ENCODE assay signal across 19 cellular contexts in the genomic region with DNA sequence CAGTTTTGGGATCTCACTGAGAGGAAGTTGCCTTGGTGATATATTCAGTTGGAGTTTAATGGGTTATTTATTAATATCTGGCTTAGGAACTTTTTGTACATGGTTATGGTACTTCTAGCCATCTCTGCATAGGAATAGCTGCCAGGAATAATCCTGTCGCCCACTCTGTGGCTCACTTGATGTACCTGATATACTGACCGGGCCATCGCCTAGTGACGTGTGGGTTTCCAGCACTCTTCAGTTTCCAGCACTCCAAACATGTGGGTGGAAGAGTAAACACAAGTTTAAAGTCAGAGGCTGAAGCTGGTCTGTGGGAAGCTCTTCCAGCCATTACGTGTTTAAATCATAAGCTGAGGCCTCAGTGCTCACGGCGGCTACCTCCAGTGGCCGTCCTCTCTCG.
"Had no signal": no experiment of that assay in that cellular context is flagged by ENCODE, and none has a peak within 500 bp of the region (broad histone marks: within the 10 kb centered on the region; RNA-seq: fewer than 3 reads in every experiment).

No MANE protein-coding gene starts in this region.

- H3K4me3 ChIP-seq: cardiac muscle cell, heart right ventricle, left ventricle myocardium inferior, spleen, thoracic aorta had no signal

- H3K27ac ChIP-seq: cardiac muscle cell, epithelial cell of prostate, heart right ventricle, left ventricle myocardium inferior, neutrophil, spleen, thoracic aorta had no signal

- H3K36me3 ChIP-seq: cardiac muscle cell, heart right ventricle, left ventricle myocardium inferior, neutrophil, spleen, thoracic aorta had no signal

- DNase-seq: activated CD4-positive, alpha-beta T cell treated with anti-CD3 and anti-CD28 coated beads, Interleukin-2, amount 10 ng/mL, durations not matched to agents 7 days and 5 days; activated CD4-positive, CD25-positive, alpha-beta regulatory T cell treated with anti-CD3 and anti-CD28 coated beads, Interleukin-2, amount 50 U/mL, for 72 hours; activated CD8-positive, alpha-beta memory T cell treated with anti-CD3 and anti-CD28 coated beads, Interleukin-2, amount 10 ng/mL, durations not matched to agents 7 days and 5 days; activated CD8-positive, alpha-beta T cell treated with anti-CD3 and anti-CD28 coated beads for 36 hours; activated effector memory CD4-positive, alpha-beta T cell treated with anti-CD3 and anti-CD28 coated beads, Interleukin-2, amount 50 U/mL, for 16 hours; activated naive CD4-positive, alpha-beta T cell treated with anti-CD3 and anti-CD28 coated beads, Interleukin-2, amount 10 ng/mL, durations not matched to agents 7 days and 5 days; activated T-cell treated with anti-CD3 and anti-CD28 coated beads for 4 hours; amygdala; foreskin fibroblast; heart right ventricle; left ventricle myocardium inferior; retina; spleen; stimulated activated CD4-positive, alpha-beta T cell treated with anti-CD3 and anti-CD28 coated beads, Interleukin-4, amount 100 ng/mL, for 1 hour; stimulated activated naive CD4-positive, alpha-beta T cell had no signal

- ATAC-seq: activated CD8-positive, alpha-beta memory T cell treated with anti-CD3 and anti-CD28 coated beads, Interleukin-2, amount 10 ng/mL, durations not matched to agents 7 days and 5 days; activated CD8-positive, alpha-beta T cell treated with anti-CD3 and anti-CD28 coated beads for 36 hours; heart right ventricle had no signal

- H3K9me3 ChIP-seq: heart right ventricle, left ventricle myocardium inferior, neutrophil, thoracic aorta had no signal

- H3K27me3 ChIP-seq: cardiac muscle cell, neutrophil, spleen had no signal

- H3K4me1 ChIP-seq: heart right ventricle, left ventricle myocardium inferior, spleen had no signal
